In the genomic region with DNA sequence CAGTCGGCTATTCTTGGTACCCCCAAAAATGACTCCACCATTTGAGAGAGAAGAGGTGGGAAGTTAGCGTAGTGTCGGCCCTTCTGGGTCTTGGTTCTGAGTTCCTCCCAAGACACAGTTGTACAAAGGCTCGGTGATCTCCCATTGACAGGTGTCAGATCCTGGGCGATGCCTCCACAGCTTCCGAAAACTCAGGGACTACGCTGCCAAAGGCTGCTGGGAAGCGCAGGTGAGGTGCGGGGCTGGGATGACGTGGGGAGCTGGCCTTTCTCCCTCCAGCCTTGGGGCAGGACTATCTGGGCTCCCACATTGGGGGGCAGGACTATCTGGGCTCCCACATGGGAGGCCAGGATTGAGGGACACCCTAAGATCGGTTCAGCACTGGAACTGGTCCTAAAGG, we compare ENCODE assay signal across 30 cellular contexts. TPM values are rescaled to one million over a fixed set of nuclear protein-coding genes. Genes with fewer than 3 reads are reported as not detected.
DNase-seq lines count a peak whose midpoint lies in the region; ATAC-seq and TF ChIP-seq lines count a peak whose summit lies in the region.
"Had no signal": no experiment of that assay in that cellular context is flagged by ENCODE, and none has a peak within 500 bp of the region (broad histone marks: within the 10 kb centered on the region; RNA-seq: fewer than 3 reads in every experiment).

No MANE protein-coding gene starts in this region.

- H3K27ac ChIP-seq in DOHH2 (ENCODE audit: low read depth, low read length) (peak overlapping the region; percentile 20; the same call in 1 of the 2 replicates), gastrocnemius medialis (no peak overlapping the region)
- H3K27ac ChIP-seq: colonic mucosa, epithelial cell of prostate, pancreas, stomach, thyroid gland had no signal

- no peak for TF ChIP-seq POLR2A in gastrocnemius medialis (IDR thresholded peaks at IDR 0.05)

- no peaks in the 10 kb centered on the region for H3K9me3 ChIP-seq in DOHH2 (ENCODE audit: control insufficient read depth, insufficient read depth, low read length)
- no peaks in the 10 kb centered on the region for H3K9me3 ChIP-seq in gastrocnemius medialis
- H3K9me3 ChIP-seq: colonic mucosa, HAP-1, pancreas, stomach, thyroid gland had no signal

- no peaks in the 10 kb centered on the region for H3K27me3 ChIP-seq in DOHH2 (ENCODE audit: control insufficient read depth, low read length)
- H3K27me3 ChIP-seq in gastrocnemius medialis: no peaks in the 10 kb centered on the region
- H3K27me3 ChIP-seq: colonic mucosa, pancreas, stomach, thyroid gland had no signal

- peaks cover 29% of the 10 kb centered on the region for H3K4me1 ChIP-seq in DOHH2 (ENCODE audit: control insufficient read depth, low read length)
- H3K4me1 ChIP-seq in gastrocnemius medialis: no peaks in the 10 kb centered on the region
- H3K4me1 ChIP-seq: colonic mucosa, HAP-1, pancreas, stomach, thyroid gland had no signal

- H3K79me2 ChIP-seq in DOHH2 (ENCODE audit: control insufficient read depth, low read length): peaks cover 18% of the 10 kb centered on the region

- no peak overlapping the region for H3K4me2 ChIP-seq in DOHH2 (ENCODE audit: low read length)

- no peak overlapping the region for H3K4me3 Mint-ChIP-seq in activated CD8-positive, alpha-beta memory T cell treated with anti-CD3 and anti-CD28 coated beads, Interleukin-2, amount 10 ng/mL, durations not matched to agents 7 days and 5 days
- peak overlapping the region; percentile 21 for H3K4me3 Mint-ChIP-seq in activated naive CD8-positive, alpha-beta T cell treated with anti-CD3 and anti-CD28 coated beads, Interleukin-2, amount 10 ng/mL, durations not matched to agents 7 days and 5 days
- no peak overlapping the region for H3K4me3 Mint-ChIP-seq in progenitor cell of endocrine pancreas (ENCODE audit: low read depth)
- H3K4me3 Mint-ChIP-seq: activated naive CD4-positive, alpha-beta T cell treated with anti-CD3 and anti-CD28 coated beads, Interleukin-2, amount 50 U/mL, for 24 hours; neural crest cell had no signal

- no peaks in the 10 kb centered on the region for H3K27me3 Mint-ChIP-seq in activated CD8-positive, alpha-beta memory T cell treated with anti-CD3 and anti-CD28 coated beads, Interleukin-2, amount 10 ng/mL, durations not matched to agents 7 days and 5 days
- no peaks in the 10 kb centered on the region for H3K27me3 Mint-ChIP-seq in activated naive CD8-positive, alpha-beta T cell treated with anti-CD3 and anti-CD28 coated beads, Interleukin-2, amount 10 ng/mL, durations not matched to agents 7 days and 5 days
- H3K27me3 Mint-ChIP-seq in progenitor cell of endocrine pancreas: no peaks in the 10 kb centered on the region
- H3K27me3 Mint-ChIP-seq: activated naive CD4-positive, alpha-beta T cell treated with anti-CD3 and anti-CD28 coated beads, Interleukin-2, amount 50 U/mL, for 24 hours had no signal

- POLR2A ChIA-PET in activated naive CD8-positive, alpha-beta T cell treated with anti-CD3 and anti-CD28 coated beads, Interleukin-2, amount 10 ng/mL, durations not matched to agents 7 days and 5 days (lab: Charles Lee): interaction anchor here (0.5 to 4.4 kb wide), 4 partner anchors 9 to 583 kb away, joined by 3 to 21 read pairs (median 11); partner anchors contain the start of genes CCNF and TEDC2

- 0 out of 2 replicates have a peak, but pooled peaks cover 5% of the 10 kb centered on the region for H3F3A ChIP-seq in DOHH2 (ENCODE audit: control insufficient read depth, insufficient read depth)

- peaks cover 73% of the 10 kb centered on the region for H3K36me3 ChIP-seq in DOHH2 (ENCODE audit: control insufficient read depth, low read length)
- H3K36me3 ChIP-seq in gastrocnemius medialis: no peaks in the 10 kb centered on the region
- H3K36me3 ChIP-seq: colonic mucosa, pancreas, thyroid gland had no signal

- no peaks in the 10 kb centered on the region for H3K9me2 ChIP-seq in DOHH2 (replicated peaks; ENCODE audit: control insufficient read depth, low read length)

- H3K4me3 ChIP-seq in DOHH2 (ENCODE audit: low read length) (no peak overlapping the region), gastrocnemius medialis (no peak overlapping the region)
- H3K4me3 ChIP-seq: colonic mucosa, HAP-1, pancreas, stomach, thyroid gland had no signal

- H3K9me3 Mint-ChIP-seq in activated CD8-positive, alpha-beta memory T cell treated with anti-CD3 and anti-CD28 coated beads, Interleukin-2, amount 10 ng/mL, durations not matched to agents 7 days and 5 days (ENCODE audit: low read depth): no peaks in the 10 kb centered on the region
- no peaks in the 10 kb centered on the region for H3K9me3 Mint-ChIP-seq in activated naive CD8-positive, alpha-beta T cell treated with anti-CD3 and anti-CD28 coated beads, Interleukin-2, amount 10 ng/mL, durations not matched to agents 7 days and 5 days
- no peaks in the 10 kb centered on the region for H3K9me3 Mint-ChIP-seq in progenitor cell of endocrine pancreas (ENCODE audit: low read depth)
- H3K9me3 Mint-ChIP-seq: activated naive CD4-positive, alpha-beta T cell treated with anti-CD3 and anti-CD28 coated beads, Interleukin-2, amount 50 U/mL, for 24 hours; neural crest cell had no signal

- in situ Hi-C loops in gastrocnemius medialis (cut with MboI; ENCODE audit: low sequenced_read_pairs in 4 of 4): no loop called here

- no peak for DNase-seq in activated CD8-positive, alpha-beta memory T cell treated with anti-CD3 and anti-CD28 coated beads, Interleukin-2, amount 10 ng/mL, durations not matched to agents 7 days and 5 days
- no peak for DNase-seq in activated CD8-positive, alpha-beta memory T cell treated with anti-CD3 and anti-CD28 coated beads for 24 hours
- no peak for DNase-seq in activated naive CD8-positive, alpha-beta T cell treated with anti-CD3 and anti-CD28 coated beads, Interleukin-2, amount 10 ng/mL, durations not matched to agents 7 days and 5 days
- DNase-seq in progenitor cell of endocrine pancreas (ENCODE audit: low spot score, unreplicated experiment): no peak
- no peak for DNase-seq in superior temporal gyrus (ENCODE audit: extremely low spot score)
- DNase-seq in gastrocnemius medialis: no peak
- DNase-seq: activated CD4-positive, alpha-beta T cell treated with anti-CD3 and anti-CD28 coated beads for 4 hours; activated CD8-positive, alpha-beta memory T cell treated with anti-CD3 and anti-CD28 coated beads, Interleukin-2, amount 50 U/mL, for 4 hours; AML-193; aorta; colonic mucosa; effector CD4-positive, alpha-beta T cell; hypothalamus; mammary epithelial cell; NCI-H1417 treated with DMSO at 0.1 percent for 48 hours; NCI-H2029 treated with DMSO at 0.1 percent for 48 hours; NCI-H526; SHP77; small intestine; stomach; T-helper 9 cell; thyroid gland had no signal

- ATAC-seq in activated CD8-positive, alpha-beta memory T cell treated with anti-CD3 and anti-CD28 coated beads, Interleukin-2, amount 10 ng/mL, durations not matched to agents 7 days and 5 days: no peak
- ATAC-seq in activated naive CD8-positive, alpha-beta T cell treated with anti-CD3 and anti-CD28 coated beads, Interleukin-2, amount 10 ng/mL, durations not matched to agents 7 days and 5 days (ENCODE audit: low read depth): no peak
- ATAC-seq in gastrocnemius medialis (no peak), HG02970 (IDR thresholded peaks at IDR 0.05; ENCODE audit: low FRiP score, unreplicated experiment) (no peak)
- ATAC-seq: Panc1, pancreas had no signal

- H4K20me1 ChIP-seq in DOHH2 (ENCODE audit: control insufficient read depth, insufficient read depth, low read depth, low read length): no peaks in the 10 kb centered on the region

- peak overlapping the region; percentile 17 for H3K27ac Mint-ChIP-seq in activated CD8-positive, alpha-beta memory T cell treated with anti-CD3 and anti-CD28 coated beads, Interleukin-2, amount 10 ng/mL, durations not matched to agents 7 days and 5 days
- H3K27ac Mint-ChIP-seq in activated naive CD8-positive, alpha-beta T cell treated with anti-CD3 and anti-CD28 coated beads, Interleukin-2, amount 10 ng/mL, durations not matched to agents 7 days and 5 days: peak overlapping the region; percentile 64
- peak overlapping the region; percentile 57 for H3K27ac Mint-ChIP-seq in progenitor cell of endocrine pancreas
- H3K27ac Mint-ChIP-seq: activated naive CD4-positive, alpha-beta T cell treated with anti-CD3 and anti-CD28 coated beads, Interleukin-2, amount 50 U/mL, for 24 hours had no signal

- peaks cover 55% of the 10 kb centered on the region for H3K36me3 Mint-ChIP-seq in activated CD8-positive, alpha-beta memory T cell treated with anti-CD3 and anti-CD28 coated beads, Interleukin-2, amount 10 ng/mL, durations not matched to agents 7 days and 5 days
- H3K36me3 Mint-ChIP-seq in activated naive CD8-positive, alpha-beta T cell treated with anti-CD3 and anti-CD28 coated beads, Interleukin-2, amount 10 ng/mL, durations not matched to agents 7 days and 5 days: peaks cover 40% of the 10 kb centered on the region
- peaks cover 14% of the 10 kb centered on the region for H3K36me3 Mint-ChIP-seq in progenitor cell of endocrine pancreas (ENCODE audit: insufficient read depth)

- intact Hi-C loops in gastrocnemius medialis (cut with DNase I; ENCODE audit: low total_unique reads): no loop called here

- CTCF ChIA-PET in activated CD8-positive, alpha-beta memory T cell treated with anti-CD3 and anti-CD28 coated beads, Interleukin-2, amount 10 ng/mL, durations not matched to agents 7 days and 5 days (lab: Charles Lee): interaction anchor here (0.8 to 3.1 kb wide), 2 partner anchors 10 to 20 kb away, joined by 3 to 13 read pairs; partner anchors contain the start of genes CCNF and TEDC2

- H3K4me1 Mint-ChIP-seq in activated CD8-positive, alpha-beta memory T cell treated with anti-CD3 and anti-CD28 coated beads, Interleukin-2, amount 10 ng/mL, durations not matched to agents 7 days and 5 days: peaks cover 20% of the 10 kb centered on the region
- peaks cover 16% of the 10 kb centered on the region for H3K4me1 Mint-ChIP-seq in activated naive CD8-positive, alpha-beta T cell treated with anti-CD3 and anti-CD28 coated beads, Interleukin-2, amount 10 ng/mL, durations not matched to agents 7 days and 5 days
- no peaks in the 10 kb centered on the region for H3K4me1 Mint-ChIP-seq in progenitor cell of endocrine pancreas (ENCODE audit: low read depth)
- H3K4me1 Mint-ChIP-seq: neural crest cell had no signal

- TF ChIP-seq CTCF in DOHH2 (IDR thresholded peaks at IDR 0.05; ENCODE audit: low read depth, low read length, poor library complexity, severe bottlenecking) (no peak), progenitor cell of endocrine pancreas (IDR thresholded peaks at IDR 0.05; ENCODE audit: unreplicated experiment) (no peak), gastrocnemius medialis (IDR thresholded peaks at IDR 0.05 in 4 of 5, conservative IDR thresholded peaks at IDR 0.05 in 1 of 5) (no peak)

RNA-seq across cellular contexts. Expression of gene CCNF, which starts 10.4 kb away (rescaled TPM):
- total RNA-seq in activated CD8-positive, alpha-beta memory T cell treated with anti-CD3 and anti-CD28 coated beads, Interleukin-2, amount 10 ng/mL, durations not matched to agents 7 days and 5 days: 100 to 1,000 TPM in 1 of 2 experiments, 10 to 100 TPM in 1; 84.2 to 103 TPM
- total RNA-seq in activated naive CD8-positive, alpha-beta T cell treated with anti-CD3 and anti-CD28 coated beads, Interleukin-2, amount 10 ng/mL, durations not matched to agents 7 days and 5 days: 10 to 100 TPM; 67.7 to 70.5 TPM
- 26.5 and 27.8 TPM in 2 replicates for total RNA-seq in progenitor cell of endocrine pancreas
- 1 to 10 TPM; 1.8 to 3.6 (median 2.4) TPM for total RNA-seq in gastrocnemius medialis

RNA-seq across cellular contexts. Expression of gene TEDC2, which starts 20.3 kb away (rescaled TPM):
- total RNA-seq in activated CD8-positive, alpha-beta memory T cell treated with anti-CD3 and anti-CD28 coated beads, Interleukin-2, amount 10 ng/mL, durations not matched to agents 7 days and 5 days: 10 to 100 TPM; 24.9 to 27.5 TPM
- 10 to 100 TPM; 16.0 to 17.8 TPM for total RNA-seq in activated naive CD8-positive, alpha-beta T cell treated with anti-CD3 and anti-CD28 coated beads, Interleukin-2, amount 10 ng/mL, durations not matched to agents 7 days and 5 days
- total RNA-seq in progenitor cell of endocrine pancreas (27.4 and 32.2 TPM in 2 replicates), gastrocnemius medialis (under 1 TPM in 2 of 4 donors, not detected in 2; 0.33 to 0.91 TPM)

RNA-seq across cellular contexts. Expression of gene NTN3, which starts 31.5 kb away (rescaled TPM):
- total RNA-seq in activated CD8-positive, alpha-beta memory T cell treated with anti-CD3 and anti-CD28 coated beads, Interleukin-2, amount 10 ng/mL, durations not matched to agents 7 days and 5 days: not detected
- total RNA-seq in activated naive CD8-positive, alpha-beta T cell treated with anti-CD3 and anti-CD28 coated beads, Interleukin-2, amount 10 ng/mL, durations not matched to agents 7 days and 5 days: not detected
- 2.4 and 2.5 TPM in 2 replicates for total RNA-seq in progenitor cell of endocrine pancreas
- total RNA-seq in gastrocnemius medialis: not detected
- total RNA-seq: colonic mucosa had no signal

RNA-seq across cellular contexts. Expression of gene TBC1D24, which starts 35.3 kb away (rescaled TPM):
- 10 to 100 TPM; 18.7 to 23.3 TPM for total RNA-seq in activated CD8-positive, alpha-beta memory T cell treated with anti-CD3 and anti-CD28 coated beads, Interleukin-2, amount 10 ng/mL, durations not matched to agents 7 days and 5 days
- total RNA-seq in activated naive CD8-positive, alpha-beta T cell treated with anti-CD3 and anti-CD28 coated beads, Interleukin-2, amount 10 ng/mL, durations not matched to agents 7 days and 5 days: 10 to 100 TPM; 16.5 to 17.9 TPM
- total RNA-seq in progenitor cell of endocrine pancreas (23.3 and 23.8 TPM in 2 replicates), gastrocnemius medialis (10 to 100 TPM in 2 of 4 donors, 1 to 10 TPM in 2; 8.7 to 14.8 (median 9.9) TPM)

Comparison
In these comparisons a context has a peak if more than half of its experiments do, and no peak if none do; other contexts are left out.
1. RNA of gene TEDC2, which starts 20.3 kb away (total RNA-seq): 27.4 to 32.2 TPM in progenitor cell of endocrine pancreas, 24.9 to 27.5 TPM in activated CD8-positive, alpha-beta memory T cell treated with anti-CD3 and anti-CD28 coated beads, Interleukin-2, amount 10 ng/mL, durations not matched to agents 7 days and 5 days and 16.0 to 17.8 TPM in activated naive CD8-positive, alpha-beta T cell treated with anti-CD3 and anti-CD28 coated beads, Interleukin-2, amount 10 ng/mL, durations not matched to agents 7 days and 5 days; 0.33 to 0.91 TPM in gastrocnemius medialis; every median in the first group is over 4 times any median in the second.
2. Peak in every context shown above with its lines, with median percentiles within 50 percentile points of each other: H3K27ac Mint-ChIP-seq.